14 cellular contexts compared by ENCODE assay signal in the genomic region with DNA sequence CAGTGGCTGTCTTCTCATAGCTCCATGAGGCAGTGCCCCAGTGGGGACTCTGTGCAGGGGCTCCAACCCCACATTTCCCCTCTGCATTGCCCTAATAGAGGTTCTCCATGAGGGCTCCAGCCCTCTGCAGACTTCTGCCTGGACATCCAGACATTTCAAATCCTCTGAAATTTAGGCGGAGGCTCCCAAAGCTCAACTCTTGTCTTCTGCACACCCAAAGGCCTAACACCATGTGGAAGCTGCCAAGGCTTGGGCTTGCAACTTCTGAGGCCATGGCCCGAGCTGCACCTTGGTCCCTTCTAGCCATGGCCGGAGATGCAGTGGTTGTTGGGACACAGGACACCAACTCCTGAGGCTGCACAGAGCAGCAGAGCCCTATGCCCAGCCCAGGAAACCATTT. TPM values are rescaled to one million over a fixed set of nuclear protein-coding genes. Genes with fewer than 3 reads are reported as not detected.
A peak's percentile ranks its signal among the peaks of the same experiment; 100 is the strongest.
DNase-seq lines count a peak whose midpoint lies in the region; ATAC-seq, FAIRE-seq and TF ChIP-seq lines count a peak whose summit lies in the region.
"Had no signal": no experiment of that assay in that cellular context is flagged by ENCODE, and none has a peak within 500 bp of the region (broad histone marks: within the 10 kb centered on the region; RNA-seq: fewer than 3 reads in every experiment).

No MANE protein-coding gene starts in this region.

- H4K20me1 ChIP-seq in K562 (replicated peaks; ENCODE audit: control insufficient read depth, insufficient read depth, low read length), result no peaks in the 10 kb centered on the region

- peaks cover 5% of the 10 kb centered on the region for H3K4me1 Mint-ChIP-seq in activated naive CD4-positive, alpha-beta T cell treated with anti-CD3 and anti-CD28 coated beads for 36 hours (ENCODE audit: low read depth)
- H3K4me1 Mint-ChIP-seq in nephron progenitor cell, result peaks cover 6% of the 10 kb centered on the region

- no peak overlapping the region for H3K14ac ChIP-seq in trophoblast cell (ENCODE audit: low read length)

- DNase-seq in activated naive CD4-positive, alpha-beta T cell treated with anti-CD3 and anti-CD28 coated beads for 36 hours, result peak; percentile 8
- no peak for DNase-seq in activated naive CD4-positive, alpha-beta T cell (lab: John Stamatoyannopoulos, UW)
- DNase-seq in K562 (ENCODE audit: extremely low read depth in 1 of 4, low spot score in 3 of 4) (no peak), trophoblast cell (no peak), T-helper 2 cell (no peak), nephron progenitor cell (no peak), left ventricle myocardium inferior (no peak)
- DNase-seq: BE2C; CD4-positive, alpha-beta memory T cell; IMR-90 had no signal

- H3K9me3 Mint-ChIP-seq in activated naive CD4-positive, alpha-beta T cell treated with anti-CD3 and anti-CD28 coated beads for 36 hours, result peaks cover 22% of the 10 kb centered on the region
- peaks cover 62% of the 10 kb centered on the region for H3K9me3 Mint-ChIP-seq in nephron progenitor cell

- no peak for ATAC-seq in K562

- H3K4me1 ChIP-seq in K562 (replicated peaks in 1 of 2; ENCODE audit: control insufficient read depth in 2 of 2, insufficient read depth in 2 of 2, low read length in 2 of 2), result no peaks in the 10 kb centered on the region; a peak in 1 of 5 replicates
- H3K4me1 ChIP-seq in trophoblast cell (ENCODE audit: control insufficient read depth in 1 of 2, insufficient read depth in 2 of 2, low read length in 2 of 2), result no peaks in the 10 kb centered on the region
- no peaks in the 10 kb centered on the region for H3K4me1 ChIP-seq in left ventricle myocardium inferior
- H3K4me1 ChIP-seq: BE2C, HAP-1 had no signal

- H3K27ac ChIP-seq in K562 (ENCODE audit: extremely low read depth, low read depth, low read length), result no peak overlapping the region
- H3K27ac ChIP-seq in trophoblast cell (ENCODE audit: low read depth, low read length), result no peak overlapping the region
- H3K27ac ChIP-seq in left ventricle myocardium inferior (replicated peaks), result no peak overlapping the region
- H3K27ac ChIP-seq: C4-2B had no signal

- no peak overlapping the region for H3K4me2 ChIP-seq in K562 (ENCODE audit: insufficient read depth, low read length)
- H3K4me2 ChIP-seq in trophoblast cell (ENCODE audit: low read length), result no peak overlapping the region

- no peak for TF ChIP-seq RAD21 in K562 (CRISPR knock-in tag; conservative IDR thresholded peaks at IDR 0.05 in 1 of 2, IDR thresholded peaks at IDR 0.05 in 1 of 2)

- CTCF ChIA-PET in activated naive CD4-positive, alpha-beta T cell treated with anti-CD3 and anti-CD28 coated beads for 36 hours (lab: Charles Lee), result no interaction called here
- CTCF ChIA-PET in K562 (lab: Yijun Ruan, JAX; ENCODE audit: low intra/inter-chr PET ratio), result no interaction called here

- no TSS peak for BruUV-seq in K562 (replicated peaks; lab: Mats Ljungman, UMichigan)

- H3K27ac Mint-ChIP-seq in activated naive CD4-positive, alpha-beta T cell treated with anti-CD3 and anti-CD28 coated beads for 36 hours, result no peak overlapping the region
- no peak overlapping the region for H3K27ac Mint-ChIP-seq in nephron progenitor cell

- H2AFZ ChIP-seq in K562 (ENCODE audit: low read depth, low read length), result no peak overlapping the region
- H2AFZ ChIP-seq in trophoblast cell (ENCODE audit: insufficient read depth, low read length, poor library complexity), result no peak overlapping the region

- H3K9ac ChIP-seq in K562 (ENCODE audit: insufficient read depth in 1 of 2, low read depth in 2 of 2, low read length in 2 of 2) (no peak overlapping the region), trophoblast cell (ENCODE audit: low read length) (no peak overlapping the region)

- 49% methylated on average over 2 of the region's 3 CpGs for WGBS in K562 (ENCODE audit: insufficient coverage, low coverage, missing lambda C conversion rate)
- WGBS in trophoblast cell (ENCODE audit: extremely low coverage, insufficient coverage, insufficient read length), result no CpG with 5 or more reads among the region's 3 CpGs

- no peak overlapping the region for H3K4ac ChIP-seq in trophoblast cell (ENCODE audit: low read depth, low read length)

- no peaks in the 10 kb centered on the region for H3K9me1 ChIP-seq in K562 (ENCODE audit: control insufficient read depth, insufficient read depth, low read length)

- TF ChIP-seq CTCF in K562 (IDR thresholded peaks at IDR 0.05 in 2 of 3, conservative IDR thresholded peaks at IDR 0.05 in 1 of 3; ENCODE audit: insufficient read depth in 2 of 3, low read depth in 1 of 3, low read length in 3 of 3), result no peak
- no peak for TF ChIP-seq CTCF in nephron progenitor cell (IDR thresholded peaks at IDR 0.05)
- no peak for TF ChIP-seq CTCF in left ventricle myocardium inferior (IDR thresholded peaks at IDR 0.05; ENCODE audit: borderline replicate concordance)

- H4K8ac ChIP-seq in trophoblast cell (ENCODE audit: low read depth, low read length), result no peak overlapping the region

- H3K79me2 ChIP-seq in K562 (ENCODE audit: control insufficient read depth, insufficient read depth, low read length) (no peaks in the 10 kb centered on the region), trophoblast cell (ENCODE audit: control insufficient read depth, insufficient read depth, low read length, poor library complexity) (no peaks in the 10 kb centered on the region)

- POLR2A ChIA-PET in K562 (lab: Yijun Ruan, JAX), result no interaction called here

- no peak overlapping the region for H4K12ac ChIP-seq in trophoblast cell (ENCODE audit: low read depth, low read length)

- H3K18ac ChIP-seq in trophoblast cell (ENCODE audit: low read length), result no peak overlapping the region

- H3K27me3 ChIP-seq in K562 (ENCODE audit: control insufficient read depth in 2 of 2, insufficient read depth in 2 of 2, low read length in 2 of 2) (no peaks in the 10 kb centered on the region), trophoblast cell (ENCODE audit: insufficient read depth, low read length) (no peaks in the 10 kb centered on the region), left ventricle myocardium inferior (ENCODE audit: low read depth) (peaks cover 17% of the 10 kb centered on the region)
- H3K27me3 ChIP-seq: BE2C had no signal

- H2BK12ac ChIP-seq in trophoblast cell (ENCODE audit: low read length), result no peak overlapping the region

- H3K4me3 ChIP-seq in K562, result no peak overlapping the region
- peak overlapping the region; percentile 37 for H3K4me3 ChIP-seq in trophoblast cell (ENCODE audit: low read depth, low read length)
- H3K4me3 ChIP-seq in left ventricle myocardium inferior, result no peak overlapping the region
- H3K4me3 ChIP-seq: HAP-1 had no signal

- no peak for TF ChIP-seq POLR2A in K562 (conservative IDR thresholded peaks at IDR 0.05)

- H3K36me3 Mint-ChIP-seq in activated naive CD4-positive, alpha-beta T cell treated with anti-CD3 and anti-CD28 coated beads for 36 hours (ENCODE audit: low read depth), result peaks cover 2% of the 10 kb centered on the region
- H3K36me3 Mint-ChIP-seq in nephron progenitor cell (ENCODE audit: low read depth), result peaks cover 18% of the 10 kb centered on the region

- H3K79me1 ChIP-seq in trophoblast cell (ENCODE audit: low read length), result no peaks in the 10 kb centered on the region

- H3K36me3 ChIP-seq in K562 (ENCODE audit: control insufficient read depth, insufficient read depth, low read length) (no peaks in the 10 kb centered on the region), trophoblast cell (ENCODE audit: control insufficient read depth in 1 of 2, insufficient read depth in 2 of 2, low read length in 2 of 2) (no peaks in the 10 kb centered on the region), left ventricle myocardium inferior (no peaks in the 10 kb centered on the region)
- H3K36me3 ChIP-seq: BE2C, HAP-1 had no signal

- no peak for TF ChIP-seq EP300 in K562 (IDR thresholded peaks at IDR 0.05; ENCODE audit: low read length)

- no peak overlapping the region for H3K4me3 Mint-ChIP-seq in activated naive CD4-positive, alpha-beta T cell treated with anti-CD3 and anti-CD28 coated beads for 36 hours
- H3K4me3 Mint-ChIP-seq in nephron progenitor cell, result no peak overlapping the region
- H3K4me3 Mint-ChIP-seq: CD4-positive, alpha-beta memory T cell had no signal

- in situ Hi-C loops in K562 (cut with MboI), result no loop called here

- intact Hi-C loops in activated naive CD4-positive, alpha-beta T cell treated with anti-CD3 and anti-CD28 coated beads for 36 hours (cut with micrococcal nuclease), result no loop called here
- intact Hi-C loops in K562 (cut with micrococcal nuclease), result no loop called here
- intact Hi-C loops in left ventricle myocardium inferior (cut with micrococcal nuclease), result no loop called here

- H4K91ac ChIP-seq in trophoblast cell (ENCODE audit: low read depth, low read length), result no peak overlapping the region

- no peak for FAIRE-seq in K562 (lab: Jason Lieb, UNC)
- FAIRE-seq: A204.1, H1 had no signal

- no peaks in the 10 kb centered on the region for H3K27me3 Mint-ChIP-seq in activated naive CD4-positive, alpha-beta T cell treated with anti-CD3 and anti-CD28 coated beads for 36 hours (ENCODE audit: low read depth)
- peaks cover 7% of the 10 kb centered on the region for H3K27me3 Mint-ChIP-seq in nephron progenitor cell (ENCODE audit: low read depth, poor library complexity)
- H3K27me3 Mint-ChIP-seq: CD4-positive, alpha-beta memory T cell had no signal

- no peak overlapping the region for H2AK5ac ChIP-seq in trophoblast cell (ENCODE audit: low read length)

- no peaks in the 10 kb centered on the region; the same call in none of the 2 replicates for H3K9me3 ChIP-seq in K562 (replicated peaks; ENCODE audit: control insufficient read depth, insufficient read depth, low read depth, low read length)
- peaks cover 16% of the 10 kb centered on the region for H3K9me3 ChIP-seq in trophoblast cell (ENCODE audit: insufficient read depth, low read depth, low read length)
- peaks cover 9% of the 10 kb centered on the region for H3K9me3 ChIP-seq in left ventricle myocardium inferior (replicated peaks)
- H3K9me3 ChIP-seq: BE2C had no signal

- H2BK120ac ChIP-seq in trophoblast cell (ENCODE audit: insufficient read depth, low read length, poor library complexity), result no peak overlapping the region

- H3K23ac ChIP-seq in trophoblast cell (ENCODE audit: low read length), result no peak overlapping the region

- no peak overlapping the region for H2BK5ac ChIP-seq in trophoblast cell (ENCODE audit: low read depth, low read length, poor library complexity)

RNA-seq across cellular contexts. Expression of a gene that starts 20.5 kb away (rescaled TPM):
- total RNA-seq in activated naive CD4-positive, alpha-beta T cell treated with anti-CD3 and anti-CD28 coated beads for 36 hours, result 100 to 1,000 TPM; 280 to 294 TPM
- total RNA-seq in K562 (2011; cell fraction: chromatin; rRNA removed; ENCODE audit: low replicate concordance), result 275 and 554 TPM in 2 replicates
- total RNA-seq in K562 (2011; cell fraction: nucleolus; rRNA removed), result 143 and 198 TPM in 2 replicates
- total RNA-seq in K562 (2011; cell fraction: nucleoplasm; rRNA removed), result 367 and 537 TPM in 2 replicates
- total RNA-seq in K562 (2014; rRNA removed), result 263 and 295 TPM in 2 replicates
- 395 and 448 TPM in 2 replicates for total RNA-seq in K562 (2014; rRNA removed; fragmentation: Illumina TruSeq; extraction: Trizol)
- total RNA-seq in K562 (2015; rRNA removed; fragmentation: Illumina TruSeq; extraction: Trizol), result 284 and 309 TPM in 2 replicates
- 395 and 398 TPM in 2 replicates for total RNA-seq in K562 (2021)
- polyA plus RNA-seq in K562 (2011; rRNA removed), result 266 and 328 TPM in 2 replicates
- polyA plus RNA-seq in K562 (2011; cell fraction: cytosol; rRNA removed), result 100 and 189 TPM in 2 replicates
- 140 and 172 TPM in 2 replicates for polyA plus RNA-seq in K562 (2011; cell fraction: nucleus; rRNA removed)
- polyA plus RNA-seq in K562 (2012), result 237 and 317 TPM in 2 replicates
- polyA plus RNA-seq in K562 (2014; fragmentation: Illumina TruSeq; extraction: Trizol), result 383 and 443 TPM in 2 replicates
- polyA plus RNA-seq in K562 (2014; fragmentation: Nextera tagmentation; extraction: Ambion mirVana), result 100 to 1,000 TPM; 517 to 617 TPM
- polyA plus RNA-seq in K562 (2014; rRNA removed), result 284 and 315 TPM in 2 replicates
- 312 and 332 TPM in 2 replicates for polyA minus RNA-seq in K562 (2011; rRNA and poly(A)+ RNA removed)
- polyA minus RNA-seq in K562 (2011; cell fraction: cytosol; rRNA and poly(A)+ RNA removed), result 118 and 128 TPM in 2 replicates
- polyA minus RNA-seq in K562 (2011; cell fraction: nucleus; rRNA and poly(A)+ RNA removed), result 87.6 and 141 TPM in 2 replicates
- 136 and 143 TPM in 2 replicates for polyA plus RNA-seq in trophoblast cell (2013)
- 198 TPM for total RNA-seq in left ventricle myocardium inferior
